In the genomic region with DNA sequence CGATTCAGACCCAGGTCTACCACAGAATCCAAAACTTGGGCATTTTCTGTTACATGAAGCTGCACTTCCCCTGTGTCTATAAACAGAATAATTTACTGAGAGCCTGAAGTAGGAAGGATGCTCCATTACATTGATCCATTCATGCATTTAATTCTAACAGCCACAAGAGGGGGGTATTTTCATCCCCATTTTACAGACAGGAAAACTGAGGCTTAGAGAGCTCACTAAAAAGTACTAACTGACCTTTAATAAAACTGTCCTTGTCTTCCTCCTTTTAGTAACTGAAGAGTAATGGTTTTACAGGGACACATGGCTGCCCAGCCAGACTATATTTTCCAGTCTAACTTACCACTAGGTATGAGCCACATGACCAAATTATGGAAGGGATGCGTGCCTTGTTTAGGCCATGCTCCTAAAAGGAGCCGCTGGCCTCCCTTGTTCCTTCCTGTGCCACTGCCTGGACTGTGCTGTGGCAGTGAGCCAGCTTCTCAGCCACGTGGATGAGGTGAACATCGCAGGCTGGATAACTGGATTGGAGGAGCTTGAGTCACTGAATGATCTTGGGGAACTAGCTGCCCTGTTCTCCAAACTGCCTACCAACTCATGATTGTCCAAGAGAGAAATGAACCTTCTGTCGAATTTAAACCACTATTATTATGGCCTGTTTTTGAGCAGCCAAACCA, we compare ENCODE assay signal across 13 cellular contexts.
DNase-seq lines count a peak whose midpoint lies in the region; ATAC-seq and TF ChIP-seq lines count a peak whose summit lies in the region.
"Had no signal": no experiment of that assay in that cellular context is flagged by ENCODE, and none has a peak within 500 bp of the region (broad histone marks: within the 10 kb centered on the region; RNA-seq: fewer than 3 reads in every experiment).

No MANE protein-coding gene starts in this region.

- in situ Hi-C loops in GM13977 (cut with MboI; ENCODE audit: low pct_unique_long_range_greater_than_20kb, low sequenced_read_pairs, unreplicated experiment) = loop anchor here (25.0 kb wide), 1 partner anchor 393 kb away; a partner anchor contains a TSS
- in situ Hi-C loops in SK-MEL-5 (cut with HindIII; ENCODE audit: low pct_unique_long_range_greater_than_20kb, low sequenced_read_pairs) = no loop called here

- peaks cover 2% of the 10 kb centered on the region for H3K27me3 Mint-ChIP-seq in glutamatergic neuron (ENCODE audit: unreplicated experiment)
- H3K27me3 Mint-ChIP-seq: activated CD4-positive, alpha-beta T cell treated with anti-CD3 and anti-CD28 coated beads for 36 hours; CD8-positive, alpha-beta memory T cell; naive thymus-derived CD8-positive, alpha-beta T cell had no signal

- H3K4me1 Mint-ChIP-seq in glutamatergic neuron (ENCODE audit: low read depth, unreplicated experiment) = no peaks in the 10 kb centered on the region

- no peaks in the 10 kb centered on the region for H3K9me3 Mint-ChIP-seq in glutamatergic neuron (ENCODE audit: unreplicated experiment)

- peaks cover 6% of the 10 kb centered on the region for H3K36me3 Mint-ChIP-seq in glutamatergic neuron (ENCODE audit: unreplicated experiment)

- no peak overlapping the region for H3K27ac Mint-ChIP-seq in glutamatergic neuron (ENCODE audit: unreplicated experiment)
- H3K27ac Mint-ChIP-seq: activated CD4-positive, alpha-beta T cell treated with anti-CD3 and anti-CD28 coated beads for 36 hours had no signal

- peak; percentile 14 for DNase-seq in A172 (ENCODE audit: low spot score)
- DNase-seq in GM13977 (ENCODE audit: low spot score) = no peak
- DNase-seq in SK-MEL-5 (ENCODE audit: low read depth, low spot score) = peak; percentile 27
- DNase-seq in glutamatergic neuron = no peak
- no peak for DNase-seq in midbrain (lab: John Stamatoyannopoulos, UW)
- no peak for DNase-seq in putamen (ENCODE audit: low spot score)
- no peak for DNase-seq in NCI-H146 treated with DMSO at 0.1 percent for 48 hours (lab: John Stamatoyannopoulos, UW; ENCODE audit: unreplicated experiment)
- DNase-seq: activated CD4-positive, alpha-beta T cell treated with anti-CD3 and anti-CD28 coated beads for 36 hours; aorta; CD8-positive, alpha-beta memory T cell; gastrocnemius medialis had no signal

- no peak for ATAC-seq in GM18870 (IDR thresholded peaks at IDR 0.05; ENCODE audit: unreplicated experiment)
- ATAC-seq: activated CD4-positive, alpha-beta T cell treated with anti-CD3 and anti-CD28 coated beads for 36 hours; naive thymus-derived CD8-positive, alpha-beta T cell had no signal

- no peak overlapping the region for H3K4me3 Mint-ChIP-seq in glutamatergic neuron (ENCODE audit: unreplicated experiment)
- H3K4me3 Mint-ChIP-seq: activated CD4-positive, alpha-beta T cell treated with anti-CD3 and anti-CD28 coated beads for 36 hours; CD8-positive, alpha-beta memory T cell; naive thymus-derived CD8-positive, alpha-beta T cell had no signal

- TF ChIP-seq CTCF in GM13977 (IDR thresholded peaks at IDR 0.05; ENCODE audit: extremely low read depth, insufficient read depth, missing control alignments) (peak; percentile 31), glutamatergic neuron (IDR thresholded peaks at IDR 0.05; ENCODE audit: partially characterized antibody, unreplicated experiment) (peak; percentile 55)

Comparison
In these comparisons a context has a peak if more than half of its experiments do, and no peak if none do; other contexts are left out.
1. DNase-seq: peak in A172 (single experiment) and SK-MEL-5 (single experiment); none in GM13977 (single experiment), glutamatergic neuron (single experiment), midbrain (single experiment), putamen (single experiment) and NCI-H146 treated with DMSO at 0.1 percent for 48 hours (single experiment).